In genomic region chr4:108714880-108715279, GRCh38 we compare ENCODE assay signal across 34 cellular contexts. TPM values are rescaled to one million over a fixed set of nuclear protein-coding genes. Genes with fewer than 3 reads are reported as not detected.
"Had no signal": no experiment of that assay in that cellular context is flagged by ENCODE, and none has a peak within 500 bp of the region (broad histone marks: within the 10 kb centered on the region; RNA-seq: fewer than 3 reads in every experiment).

No MANE protein-coding gene starts in this region.

- H3K36me3 Mint-ChIP-seq: activated CD8-positive, alpha-beta memory T cell treated with anti-CD3 and anti-CD28 coated beads, Interleukin-2, amount 10 ng/mL, durations not matched to agents 7 days and 5 days; activated naive CD4-positive, alpha-beta T cell treated with anti-CD3 and anti-CD28 coated beads, Interleukin-2, amount 50 U/mL, for 72 hours; brain; naive thymus-derived CD4-positive, alpha-beta T cell; stimulated activated effector memory CD8-positive, alpha-beta T cell treated with anti-CD3 and anti-CD28 coated beads, Interleukin-12 subunit alpha, Interleukin-12 subunit beta, amount 100 ng/mL, for 72 hours; T-cell had no signal

- H3K9me3 Mint-ChIP-seq: activated naive CD4-positive, alpha-beta T cell treated with anti-CD3 and anti-CD28 coated beads, Interleukin-2, amount 50 U/mL, for 72 hours; activated T-cell treated with anti-CD3 and anti-CD28 coated beads, Interleukin-2, amount 50 U/mL, for 72 hours; brain; effector memory CD8-positive, alpha-beta T cell; naive thymus-derived CD4-positive, alpha-beta T cell; stimulated activated effector memory CD8-positive, alpha-beta T cell treated with anti-CD3 and anti-CD28 coated beads, Interleukin-12 subunit alpha, Interleukin-12 subunit beta, amount 100 ng/mL, for 72 hours; stimulated activated naive CD8-positive, alpha-beta T cell treated with anti-CD3 and anti-CD28 coated beads, Interleukin-15, Interleukin-2, amounts not matched to agents 100 ng/mL and 50 ng/mL, for 24 hours; T-cell had no signal

- DNase-seq: activated CD4-positive, alpha-beta T cell treated with anti-CD3 and anti-CD28 coated beads for 36 hours; activated CD4-positive, CD25-positive, alpha-beta regulatory T cell; activated CD8-positive, alpha-beta memory T cell treated with anti-CD3 and anti-CD28 coated beads, Interleukin-2, amount 10 ng/mL, durations not matched to agents 7 days and 5 days; activated CD8-positive, alpha-beta T cell treated with anti-CD3 and anti-CD28 coated beads, Interleukin-2, amount 10 ng/mL, durations not matched to agents 7 days and 5 days; activated naive CD4-positive, alpha-beta T cell; activated T-cell treated with anti-CD3 and anti-CD28 coated beads, Interleukin-2, amount 50 U/mL, for 72 hours; caudate nucleus; cortex of kidney; effector memory CD8-positive, alpha-beta T cell; foreskin fibroblast; heart left ventricle; left cardiac atrium; midbrain; naive thymus-derived CD4-positive, alpha-beta T cell; ovary; stimulated activated CD4-positive, alpha-beta T cell treated with anti-CD3 and anti-CD28 coated beads, Interleukin-4, amount 100 ng/mL, for 24 hours; T-cell had no signal

- H3K27ac Mint-ChIP-seq: activated CD4-positive, alpha-beta T cell treated with anti-CD3 and anti-CD28 coated beads for 36 hours; activated CD8-positive, alpha-beta memory T cell treated with anti-CD3 and anti-CD28 coated beads, Interleukin-2, amount 10 ng/mL, durations not matched to agents 7 days and 5 days; activated CD8-positive, alpha-beta T cell treated with anti-CD3 and anti-CD28 coated beads, Interleukin-2, amount 10 ng/mL, durations not matched to agents 7 days and 5 days; activated naive CD4-positive, alpha-beta T cell treated with anti-CD3 and anti-CD28 coated beads, Interleukin-2, amount 50 U/mL, for 72 hours; activated T-cell treated with anti-CD3 and anti-CD28 coated beads, Interleukin-2, amount 50 U/mL, for 72 hours; brain; effector memory CD8-positive, alpha-beta T cell; naive thymus-derived CD4-positive, alpha-beta T cell; progenitor cell of endocrine pancreas; stimulated activated effector memory CD8-positive, alpha-beta T cell treated with anti-CD3 and anti-CD28 coated beads, Interleukin-12 subunit alpha, Interleukin-12 subunit beta, amount 100 ng/mL, for 72 hours; stimulated activated naive CD8-positive, alpha-beta T cell treated with anti-CD3 and anti-CD28 coated beads, Interleukin-15, Interleukin-2, amounts not matched to agents 100 ng/mL and 50 ng/mL, for 24 hours; T-cell had no signal

- H3K4me1 ChIP-seq: ascending aorta, heart left ventricle had no signal

- H3K27me3 ChIP-seq: ascending aorta, heart left ventricle, ovary had no signal

- H3K36me3 ChIP-seq: ascending aorta, heart left ventricle, ovary, thoracic aorta had no signal

- ATAC-seq: activated CD4-positive, alpha-beta T cell treated with anti-CD3 and anti-CD28 coated beads for 36 hours; activated CD8-positive, alpha-beta memory T cell treated with anti-CD3 and anti-CD28 coated beads, Interleukin-2, amount 10 ng/mL, durations not matched to agents 7 days and 5 days; activated CD8-positive, alpha-beta T cell treated with anti-CD3 and anti-CD28 coated beads, Interleukin-2, amount 10 ng/mL, durations not matched to agents 7 days and 5 days; activated naive CD4-positive, alpha-beta T cell treated with anti-CD3 and anti-CD28 coated beads, Interleukin-2, amount 50 U/mL, for 72 hours; activated T-cell treated with anti-CD3 and anti-CD28 coated beads, Interleukin-2, amount 50 U/mL, for 72 hours; effector memory CD8-positive, alpha-beta T cell; esophagus mucosa; heart left ventricle; left cardiac atrium; naive thymus-derived CD4-positive, alpha-beta T cell; sciatic nerve; stimulated activated effector memory CD8-positive, alpha-beta T cell treated with anti-CD3 and anti-CD28 coated beads, Interleukin-12 subunit alpha, Interleukin-12 subunit beta, amount 100 ng/mL, for 72 hours; T-cell had no signal

- FAIRE-seq: keratinocyte, urothelium cell line had no signal

- H3K27ac ChIP-seq: ascending aorta, heart left ventricle, ovary, skin epidermis, thoracic aorta had no signal

- H3K27me3 Mint-ChIP-seq: activated CD4-positive, alpha-beta T cell treated with anti-CD3 and anti-CD28 coated beads for 36 hours had no signal

- H3K4me3 Mint-ChIP-seq: activated CD4-positive, alpha-beta T cell treated with anti-CD3 and anti-CD28 coated beads for 36 hours; activated CD8-positive, alpha-beta memory T cell treated with anti-CD3 and anti-CD28 coated beads, Interleukin-2, amount 10 ng/mL, durations not matched to agents 7 days and 5 days; activated CD8-positive, alpha-beta T cell treated with anti-CD3 and anti-CD28 coated beads, Interleukin-2, amount 10 ng/mL, durations not matched to agents 7 days and 5 days; activated T-cell treated with anti-CD3 and anti-CD28 coated beads, Interleukin-2, amount 50 U/mL, for 72 hours; brain; effector memory CD8-positive, alpha-beta T cell; naive thymus-derived CD4-positive, alpha-beta T cell; stimulated activated effector memory CD8-positive, alpha-beta T cell treated with anti-CD3 and anti-CD28 coated beads, Interleukin-12 subunit alpha, Interleukin-12 subunit beta, amount 100 ng/mL, for 72 hours; stimulated activated naive CD8-positive, alpha-beta T cell treated with anti-CD3 and anti-CD28 coated beads, Interleukin-15, Interleukin-2, amounts not matched to agents 100 ng/mL and 50 ng/mL, for 24 hours; T-cell had no signal

- H3K9me3 ChIP-seq: ascending aorta, heart left ventricle, ovary, thoracic aorta had no signal

- H3K4me3 ChIP-seq: ascending aorta, heart left ventricle, ovary, skin epidermis, thoracic aorta had no signal

- H3K4me1 Mint-ChIP-seq: activated CD4-positive, alpha-beta T cell treated with anti-CD3 and anti-CD28 coated beads for 36 hours; activated CD8-positive, alpha-beta memory T cell treated with anti-CD3 and anti-CD28 coated beads, Interleukin-2, amount 10 ng/mL, durations not matched to agents 7 days and 5 days; brain; naive thymus-derived CD4-positive, alpha-beta T cell; stimulated activated effector memory CD8-positive, alpha-beta T cell treated with anti-CD3 and anti-CD28 coated beads, Interleukin-12 subunit alpha, Interleukin-12 subunit beta, amount 100 ng/mL, for 72 hours; T-cell had no signal

RNA-seq across cellular contexts. Expression of gene ETNPPL, which starts 48.0 kb away (rescaled TPM):
- total RNA-seq: activated CD4-positive, alpha-beta T cell treated with anti-CD3 and anti-CD28 coated beads for 36 hours; activated CD8-positive, alpha-beta memory T cell treated with anti-CD3 and anti-CD28 coated beads, Interleukin-2, amount 10 ng/mL, durations not matched to agents 7 days and 5 days; activated CD8-positive, alpha-beta T cell treated with anti-CD3 and anti-CD28 coated beads, Interleukin-2, amount 10 ng/mL, durations not matched to agents 7 days and 5 days; activated naive CD4-positive, alpha-beta T cell treated with anti-CD3 and anti-CD28 coated beads, Interleukin-2, amount 50 U/mL, for 72 hours; activated T-cell treated with anti-CD3 and anti-CD28 coated beads, Interleukin-2, amount 50 U/mL, for 72 hours; ascending aorta; chondrocyte; esophagus mucosa; lower leg skin; naive thymus-derived CD4-positive, alpha-beta T cell; renal cortical epithelial cell; subcutaneous adipose tissue; T-helper 2 cell treated with Interferon-gamma antibody and Interleukin-4, amounts not matched to agents 100 ng/mL and 5 ng/mL, for 36 hours; thoracic aorta had no signal
- polyA plus RNA-seq: keratinocyte; naive thymus-derived CD4-positive, alpha-beta T cell had no signal
